Comparison of ENCODE assay signal across 16 cellular contexts in the genomic region with DNA sequence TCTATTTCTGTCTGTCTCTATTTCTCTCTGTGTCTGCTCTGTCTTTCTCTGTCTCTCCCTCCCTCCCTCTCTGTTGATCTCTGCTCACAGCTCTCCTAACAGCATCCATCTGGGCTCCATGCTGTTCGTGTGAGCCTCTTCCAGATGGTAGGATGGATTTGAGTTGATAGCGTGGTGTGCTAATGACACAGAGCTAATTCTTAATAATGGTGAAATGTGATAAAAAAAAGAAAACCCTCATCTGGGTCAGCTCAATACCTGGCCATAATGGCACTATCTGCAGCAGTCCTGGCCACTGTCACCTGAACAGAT. TPM values are rescaled to one million over a fixed set of nuclear protein-coding genes. Genes with fewer than 3 reads are reported as not detected.
DNase-seq lines count a peak whose midpoint lies in the region; ATAC-seq and TF ChIP-seq lines count a peak whose summit lies in the region.
"Had no signal": no experiment of that assay in that cellular context is flagged by ENCODE, and none has a peak within 500 bp of the region (broad histone marks: within the 10 kb centered on the region; RNA-seq: fewer than 3 reads in every experiment).

No MANE protein-coding gene starts in this region.

- no peaks in the 10 kb centered on the region for H3K79me2 ChIP-seq in DND-41 (ENCODE audit: insufficient read depth, low read length)
- no peaks in the 10 kb centered on the region for H3K79me2 ChIP-seq in OCI-LY3 (ENCODE audit: low read length)
- no peaks in the 10 kb centered on the region for H3K79me2 ChIP-seq in mesendoderm (ENCODE audit: control insufficient read depth, insufficient read depth, low read length)

- no peak overlapping the region for H4K8ac ChIP-seq in mesendoderm (ENCODE audit: low read depth, low read length)

- no peak overlapping the region for H3K23ac ChIP-seq in mesendoderm (ENCODE audit: low read length)

- TF ChIP-seq CTCF in DND-41 (IDR thresholded peaks at IDR 0.05; ENCODE audit: borderline replicate concordance, extremely low read depth, low read length, poor library complexity, severe bottlenecking) (no peak), OCI-LY3 (IDR thresholded peaks at IDR 0.05; ENCODE audit: low read depth, low read length) (no peak)

- no peak overlapping the region for H3K56ac ChIP-seq in mesendoderm (ENCODE audit: low read length)

- H3K4me3 ChIP-seq in DND-41 (ENCODE audit: low read depth in 1 of 2, low read length in 2 of 2): no peak overlapping the region
- H3K4me3 ChIP-seq in OCI-LY3 (ENCODE audit: low read length): no peak overlapping the region
- no peak overlapping the region for H3K4me3 ChIP-seq in mesendoderm (ENCODE audit: low read length)
- H3K4me3 ChIP-seq: PC-9, SK-N-MC had no signal

- H2BK5ac ChIP-seq in mesendoderm (ENCODE audit: low read length): no peak overlapping the region

- H3K9ac ChIP-seq in DND-41 (ENCODE audit: low read depth, low read length) (no peak overlapping the region), OCI-LY3 (ENCODE audit: low read length) (no peak overlapping the region), mesendoderm (ENCODE audit: low read length) (no peak overlapping the region)

- H3K4ac ChIP-seq in mesendoderm (ENCODE audit: low read depth, low read length): no peak overlapping the region

- H2BK120ac ChIP-seq in mesendoderm (ENCODE audit: low read depth, low read length): no peak overlapping the region

- ATAC-seq in DND-41 (ENCODE audit: insufficient read depth, low read depth) (no peak), HG03045 (IDR thresholded peaks at IDR 0.05; ENCODE audit: unreplicated experiment) (no peak)
- ATAC-seq: CD8-positive, alpha-beta T cell; HCT116 had no signal

- H4K5ac ChIP-seq in mesendoderm (ENCODE audit: low read length): no peak overlapping the region

- no CpG with 5 or more reads among the region's 2 CpGs for WGBS in mesendoderm (ENCODE audit: extremely low coverage, insufficient coverage, low lambda C conversion rate)

- H2AFZ ChIP-seq in DND-41 (ENCODE audit: low read depth, low read length): 0 out of 2 replicates have a peak overlapping the region, but pooled peaks have one; percentile 10
- no peak overlapping the region for H2AFZ ChIP-seq in OCI-LY3 (ENCODE audit: low read depth, low read length)

- H3K4me1 ChIP-seq in DND-41 (ENCODE audit: insufficient read depth, low read length) (no peaks in the 10 kb centered on the region), OCI-LY3 (ENCODE audit: low read length) (no peaks in the 10 kb centered on the region; the same call in 1 of the 2 replicates), mesendoderm (ENCODE audit: control insufficient read depth, low read depth, low read length) (no peaks in the 10 kb centered on the region)

- H3K36me3 ChIP-seq in DND-41 (ENCODE audit: insufficient read depth, low read length) (no peaks in the 10 kb centered on the region), OCI-LY3 (replicated peaks; ENCODE audit: low read depth, low read length) (no peaks in the 10 kb centered on the region), mesendoderm (ENCODE audit: control insufficient read depth, insufficient read depth, low read length) (no peaks in the 10 kb centered on the region)

- H3K79me1 ChIP-seq in mesendoderm (ENCODE audit: low read length): no peaks in the 10 kb centered on the region

- H3K27ac ChIP-seq in DND-41 (ENCODE audit: low read length): no peak overlapping the region
- no peak overlapping the region for H3K27ac ChIP-seq in OCI-LY3 (ENCODE audit: low read length)
- H3K27ac ChIP-seq in mesendoderm (ENCODE audit: low read depth, low read length): no peak overlapping the region
- H3K27ac ChIP-seq: PC-9, SK-N-MC had no signal

- H2AK5ac ChIP-seq in mesendoderm (ENCODE audit: low read length): no peak overlapping the region

- H4K20me1 ChIP-seq in DND-41 (ENCODE audit: insufficient read depth, low read length) (no peaks in the 10 kb centered on the region), OCI-LY3 (ENCODE audit: insufficient read depth, low read length) (no peaks in the 10 kb centered on the region)

- H2BK15ac ChIP-seq in mesendoderm (replicated peaks; ENCODE audit: low read depth): no peak overlapping the region

- H3K18ac ChIP-seq in mesendoderm (ENCODE audit: low read length): no peak overlapping the region

- H3K27me3 ChIP-seq in DND-41 (ENCODE audit: insufficient read depth, low read length, poor library complexity) (peaks cover 3% of the 10 kb centered on the region), OCI-LY3 (ENCODE audit: low read depth, low read length) (no peaks in the 10 kb centered on the region), mesendoderm (ENCODE audit: insufficient read depth, low read length, poor library complexity) (no peaks in the 10 kb centered on the region)

- no peak overlapping the region for H3K4me2 ChIP-seq in DND-41 (ENCODE audit: insufficient read depth, low read length)
- 0 out of 2 replicates have a peak overlapping the region, but pooled peaks have one; percentile 7 for H3K4me2 ChIP-seq in OCI-LY3 (ENCODE audit: low read length)
- H3K4me2 ChIP-seq in mesendoderm (ENCODE audit: low read length): no peak overlapping the region
- H3K4me2 ChIP-seq: PC-9 had no signal

- H3K9me3 ChIP-seq in DND-41 (ENCODE audit: insufficient read depth, low read length, severe bottlenecking) (no peaks in the 10 kb centered on the region), OCI-LY3 (ENCODE audit: insufficient read depth, low read length) (no peaks in the 10 kb centered on the region)

- no peak for DNase-seq in DND-41
- peak; percentile 52 for DNase-seq in NCI-H1694 (lab: John Stamatoyannopoulos, UW)
- peak; percentile 42 for DNase-seq in mesendoderm
- DNase-seq in HPDE6-E6E7 (ENCODE audit: extremely low spot score): no peak
- no peak for DNase-seq in activated CD4-positive, alpha-beta T cell treated with anti-CD3 and anti-CD28 coated beads, Interleukin-2, amount 50 U/mL, for 48 hours
- DNase-seq: CD8-positive, alpha-beta T cell; KBM-7; NCI-H1092 treated with DMSO at 0.1 percent for 48 hours; NCI-H1930; NCI-H510A treated with DMSO at 0.1 percent for 48 hours; PC-9; T-helper 1 cell had no signal

RNA-seq across cellular contexts. Expression of a gene that starts 24.5 kb away (rescaled TPM):
- 7.3 TPM for polyA plus RNA-seq in mesendoderm (2013, experiment 1 of 2)
- polyA plus RNA-seq in mesendoderm (2013, experiment 2 of 2): 8.5 TPM

Comparison
In these comparisons a context has a peak if more than half of its experiments do, and no peak if none do; other contexts are left out.
1. DNase-seq: peak in NCI-H1694 (single experiment) and mesendoderm (single experiment); none in DND-41 (single experiment), HPDE6-E6E7 (single experiment) and activated CD4-positive, alpha-beta T cell treated with anti-CD3 and anti-CD28 coated beads, Interleukin-2, amount 50 U/mL, for 48 hours (0 of 2).